ENCODE assay signal across 10 cellular contexts in the genomic region with DNA sequence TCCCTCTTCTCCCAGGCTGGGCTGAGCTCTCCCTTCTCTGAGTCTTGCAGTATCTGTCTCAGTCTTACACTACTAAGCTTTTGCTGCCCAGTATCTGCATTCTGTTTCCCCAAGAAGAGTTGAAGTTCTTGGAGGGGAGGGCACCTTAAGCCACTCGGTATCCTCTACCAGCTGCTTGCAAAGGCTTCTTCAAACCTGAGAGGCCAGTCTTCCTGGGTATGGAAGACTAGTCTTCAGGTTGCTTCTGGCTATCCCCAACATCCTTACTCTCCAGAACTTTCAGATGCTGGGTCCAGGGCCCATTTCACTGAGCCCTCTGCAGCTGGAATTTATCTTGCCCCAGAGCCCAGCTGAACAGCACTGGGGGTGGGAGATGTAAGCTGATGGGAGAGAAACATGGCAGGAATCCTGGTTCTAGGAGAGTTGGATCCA. TPM values are rescaled to one million over a fixed set of nuclear protein-coding genes. Genes with fewer than 3 reads are reported as not detected.
"Had no signal": no experiment of that assay in that cellular context is flagged by ENCODE, and none has a peak within 500 bp of the region (broad histone marks: within the 10 kb centered on the region; RNA-seq: fewer than 3 reads in every experiment).

No MANE protein-coding gene starts in this region.

- FAIRE-seq: HepG2, HTR-8/SVneo, K562 had no signal

- DNase-seq: IMR-90, KBM-7, KG1 had no signal

- H3K27ac ChIP-seq: HL-60 had no signal

- ATAC-seq: HepG2, K562 had no signal

- H3K4me3 ChIP-seq: K562 had no signal

RNA-seq across cellular contexts. Expression of a gene that starts 20.1 kb away (rescaled TPM):
- total RNA-seq: HT-29, HT1080, IMR-90 had no signal
- polyA plus RNA-seq: IgD-negative memory B cell, IMR-90, K562 had no signal

RNA-seq across cellular contexts. Expression of a gene that starts 45.3 kb away (rescaled TPM):
- total RNA-seq: HepG2, HT-29, HT1080, IMR-90, K562 had no signal
- polyA plus RNA-seq: HepG2, IgD-negative memory B cell, IMR-90, K562 had no signal
